In genomic region chr5:9149988-9150387, GRCh38 we compare ENCODE assay signal across 13 cellular contexts.
DNase-seq lines count a peak whose midpoint lies in the region; ATAC-seq, FAIRE-seq and TF ChIP-seq lines count a peak whose summit lies in the region.
"Had no signal": no experiment of that assay in that cellular context is flagged by ENCODE, and none has a peak within 500 bp of the region (broad histone marks: within the 10 kb centered on the region; RNA-seq: fewer than 3 reads in every experiment).

No MANE protein-coding gene starts in this region.

- dilution Hi-C loops in keratinocyte (cut with MboI; ENCODE audit: extremely low pct_ligation_motif_present, low sequenced_read_pairs): no loop called here

- CTCF ChIA-PET in BJ (lab: Yijun Ruan, JAX): interaction anchor here (1.0 kb wide), 1 partner anchor 57 kb away, joined by 5 read pairs; no protein-coding TSS in a partner anchor
- CTCF ChIA-PET in HEK293T (lab: Yijun Ruan, JAX): no interaction called here

- peak; percentile 59 for DNase-seq in BJ (ENCODE audit: low read depth)
- DNase-seq in HS-5 (ENCODE audit: low read depth): peak; percentile 99
- peak; percentile 37 for DNase-seq in astrocyte of the hippocampus (ENCODE audit: low read depth, low spot score)
- peak; percentile 99 for DNase-seq in keratinocyte (ENCODE audit: low read depth, low spot score)
- no peak for DNase-seq in HEK293T (ENCODE audit: extremely low spot score)
- no peak for DNase-seq in OCI-M2 (lab: John Stamatoyannopoulos, UW; ENCODE audit: unreplicated experiment)
- DNase-seq in GF-D8 (lab: John Stamatoyannopoulos, UW): no peak
- DNase-seq: NCI-H1048; NCI-H446 treated with DMSO at 0.1 percent for 48 hours; retina; stimulated activated CD4-positive, alpha-beta T cell treated with anti-CD3 and anti-CD28 coated beads, Interleukin-4, amount 100 ng/mL, for 4 hours; stimulated activated naive B cell treated with anti-CD40 and anti-IgM and Interleukin-4, amounts not matched to agents 10 μg/mL and 1 μg/mL and 100 μg/mL, for 72 hours had no signal

- POLR2A ChIA-PET in BJ (lab: Charles Lee) (no interaction called here), HEK293T (lab: Yijun Ruan, JAX) (no interaction called here)

- H3K4me1 ChIP-seq in keratinocyte (ENCODE audit: control insufficient read depth, extremely low read depth, insufficient read depth, low read length): peaks cover 20% of the 10 kb centered on the region

- H3K9ac ChIP-seq in keratinocyte (ENCODE audit: control insufficient read depth, extremely low read depth, insufficient read depth, low read length): no peak overlapping the region

- H3K9me1 ChIP-seq in keratinocyte (ENCODE audit: control insufficient read depth, extremely low read depth, insufficient read depth, low read length): no peaks in the 10 kb centered on the region

- no peak for TF ChIP-seq CTCF in BJ (IDR thresholded peaks at IDR 0.05; ENCODE audit: insufficient read depth, low read depth, low read length)
- no peak for TF ChIP-seq CTCF in keratinocyte (optimal IDR thresholded peaks at IDR 0.05 in 1 of 3, IDR thresholded peaks at IDR 0.05 in 1 of 3, conservative IDR thresholded peaks at IDR 0.05 in 1 of 3; ENCODE audit: extremely low read depth in 1 of 3, insufficient read depth in 2 of 3, low read length in 3 of 3)

- H3K4me2 ChIP-seq in keratinocyte (ENCODE audit: control insufficient read depth, extremely low read depth, insufficient read depth, low read depth, low read length): no peak overlapping the region

- peak; percentile 98 for FAIRE-seq in keratinocyte (lab: Jason Lieb, UNC)

- H2AFZ ChIP-seq in keratinocyte (ENCODE audit: control insufficient read depth, low read length): no peak overlapping the region

- no peak overlapping the region for H3K4me3 ChIP-seq in BJ (ENCODE audit: low read depth, low read length)
- H3K4me3 ChIP-seq in keratinocyte (ENCODE audit: control insufficient read depth in 2 of 3, extremely low read depth in 1 of 3, insufficient read depth in 2 of 3, low read depth in 1 of 3, low read length in 3 of 3): no peak overlapping the region

- H4K20me1 ChIP-seq in keratinocyte (ENCODE audit: control insufficient read depth, extremely low read depth, insufficient read depth, low read length): no peaks in the 10 kb centered on the region

- no peaks in the 10 kb centered on the region for H3K79me2 ChIP-seq in keratinocyte (ENCODE audit: control insufficient read depth, insufficient read depth, low read length)

- no peaks in the 10 kb centered on the region for H3K9me3 ChIP-seq in keratinocyte (ENCODE audit: control insufficient read depth, low read depth, low read length)

- ATAC-seq in HG03159 (IDR thresholded peaks at IDR 0.05; ENCODE audit: unreplicated experiment): no peak
- ATAC-seq: stimulated activated naive B cell treated with anti-CD40 and anti-IgM and Interleukin-4, amounts not matched to agents 10 μg/mL and 1 μg/mL and 100 μg/mL, for 72 hours had no signal

- peaks cover 6% of the 10 kb centered on the region for H3K36me3 ChIP-seq in BJ (ENCODE audit: control insufficient read depth, insufficient read depth, low read length)
- no peaks in the 10 kb centered on the region for H3K36me3 ChIP-seq in keratinocyte (ENCODE audit: control insufficient read depth in 2 of 2, extremely low read depth in 1 of 2, insufficient read depth in 2 of 2, low read length in 2 of 2)

- H3K27ac ChIP-seq in keratinocyte (ENCODE audit: control insufficient read depth, insufficient read depth, low read length): peak overlapping the region; percentile 71

- H3K27me3 ChIP-seq in BJ (ENCODE audit: control insufficient read depth, insufficient read depth, low read length): no peaks in the 10 kb centered on the region
- H3K27me3 ChIP-seq in keratinocyte (ENCODE audit: control insufficient read depth, extremely low read depth, insufficient read depth, low read length): no peaks in the 10 kb centered on the region

TF ChIP-seq in HEK293T, 16 proteins besides CTCF, POLR2A, EP300 and RAD21:
- TF ChIP-seq FOXM1 (IDR thresholded peaks at IDR 0.05; ENCODE audit: borderline replicate concordance) (no peak), ELF4 (IDR thresholded peaks at IDR 0.05) (no peak), LEF1 (IDR thresholded peaks at IDR 0.05; ENCODE audit: borderline replicate concordance) (no peak), TARDBP (IDR thresholded peaks at IDR 0.05) (no peak), ZNF384 (IDR thresholded peaks at IDR 0.05) (no peak), BHLHE40 (IDR thresholded peaks at IDR 0.05; ENCODE audit: borderline replicate concordance) (no peak), NFRKB (IDR thresholded peaks at IDR 0.05) (no peak), SP1 (IDR thresholded peaks at IDR 0.05) (no peak), L3MBTL2 (conservative IDR thresholded peaks at IDR 0.05) (no peak), ARNT (IDR thresholded peaks at IDR 0.05) (no peak), FOXA1 (IDR thresholded peaks at IDR 0.05) (no peak), HDGF (IDR thresholded peaks at IDR 0.05; ENCODE audit: borderline replicate concordance) (no peak)

Comparison
In these comparisons a context has a peak if more than half of its experiments do, and no peak if none do; other contexts are left out.
1. DNase-seq: peak in BJ (single experiment), HS-5 (single experiment), astrocyte of the hippocampus (single experiment) and keratinocyte (single experiment); none in HEK293T (single experiment), OCI-M2 (single experiment) and GF-D8 (single experiment).